In genomic region chr1:168637350-168637991, GRCh38 we compare ENCODE assay signal across 8 cellular contexts.
DNase-seq lines count a peak whose midpoint lies in the region; ATAC-seq and TF ChIP-seq lines count a peak whose summit lies in the region.

No MANE protein-coding gene starts in this region.

- peaks cover 14% of the 10 kb centered on the region for H3K4me1 ChIP-seq in cardiac muscle cell (ENCODE audit: low read depth)

- peak; percentile 67 for TF ChIP-seq CTCF in cardiac muscle cell (IDR thresholded peaks at IDR 0.05; ENCODE audit: low read depth, low read length)
- peak; percentile 41; the same call in 1 of the 2 replicates for TF ChIP-seq CTCF in WI38 (IDR thresholded peaks at IDR 0.05; ENCODE audit: low read depth, low read length)

- no peak overlapping the region for H3K27ac ChIP-seq in cardiac muscle cell

- intact Hi-C loops in Right ventricle myocardium inferior (cut with DNase I): loop anchor here (2.0 to 5.0 kb wide), 4 partner anchors 81 to 185 kb away; no protein-coding TSS in a partner anchor

- H3K4me3 ChIP-seq in cardiac muscle cell (no peak overlapping the region), WI38 (ENCODE audit: low read depth, low read length) (no peak overlapping the region)

- DNase-seq in cardiac muscle cell (ENCODE audit: low read depth in 1 of 2, low spot score in 1 of 2) (peak; percentile 57 to 62), Right ventricle myocardium inferior (ENCODE audit: missing footprints) (no peak), NCI-H1436 treated with DMSO at 0.1 percent for 48 hours (lab: John Stamatoyannopoulos, UW) (peak; percentile 18), iPS-NIHi7 (ENCODE audit: extremely low spot score) (peak; percentile 67)
- DNase-seq in activated CD4-positive, alpha-beta T cell treated with anti-CD3 and anti-CD28 coated beads, Interleukin-2, amount 50 U/mL, for 1 hour: no peak

- ATAC-seq in Right ventricle myocardium inferior (no peak), HG02852 (IDR thresholded peaks at IDR 0.05; ENCODE audit: unreplicated experiment) (no peak), GM18858 (IDR thresholded peaks at IDR 0.05; ENCODE audit: unreplicated experiment) (no peak)

- H3K36me3 ChIP-seq in cardiac muscle cell: no peaks in the 10 kb centered on the region

- H3K9me3 ChIP-seq in cardiac muscle cell (ENCODE audit: low read depth): no peaks in the 10 kb centered on the region

- H3K27me3 ChIP-seq in cardiac muscle cell: no peaks in the 10 kb centered on the region

Comparison
In these comparisons a context has a peak if more than half of its experiments do, and no peak if none do; other contexts are left out.
1. DNase-seq: peak in cardiac muscle cell (2 of 2), NCI-H1436 treated with DMSO at 0.1 percent for 48 hours (single experiment) and iPS-NIHi7 (single experiment); none in Right ventricle myocardium inferior (single experiment) and activated CD4-positive, alpha-beta T cell treated with anti-CD3 and anti-CD28 coated beads, Interleukin-2, amount 50 U/mL, for 1 hour (single experiment).